31 cellular contexts compared by ENCODE assay signal in the genomic region with DNA sequence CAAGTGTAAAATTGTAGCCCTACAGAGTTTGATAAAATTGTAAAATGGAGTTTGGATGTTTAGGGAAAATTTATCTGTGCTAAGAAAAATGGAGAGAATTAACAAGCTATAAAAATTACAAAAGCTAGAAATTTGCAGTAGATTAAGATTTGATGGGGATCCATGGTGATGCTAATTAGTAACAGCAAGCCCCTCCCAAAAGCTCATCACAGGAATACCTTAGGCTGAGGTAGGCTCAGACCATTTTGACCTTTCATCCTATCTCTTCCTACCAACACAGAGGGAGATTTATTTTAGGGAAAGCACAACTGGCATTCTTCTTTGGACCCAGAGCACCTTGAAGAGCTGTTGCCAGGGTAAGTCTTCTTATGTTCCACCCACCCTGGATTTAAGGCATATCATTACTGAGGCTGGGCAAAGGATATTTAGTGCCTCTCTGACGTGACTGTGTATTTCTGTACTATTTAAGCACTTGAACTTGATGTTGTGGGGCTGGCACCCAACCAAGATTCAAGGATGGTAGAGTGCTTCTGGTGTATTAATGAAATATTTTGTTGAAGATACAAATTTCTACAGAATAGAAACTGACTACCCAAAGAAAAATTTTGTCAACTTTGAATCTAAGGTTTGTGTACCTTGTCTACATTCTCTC.
DNase-seq lines count a peak whose midpoint lies in the region; ATAC-seq, FAIRE-seq and TF ChIP-seq lines count a peak whose summit lies in the region.
"Had no signal": no experiment of that assay in that cellular context is flagged by ENCODE, and none has a peak within 500 bp of the region (broad histone marks: within the 10 kb centered on the region; RNA-seq: fewer than 3 reads in every experiment).

No MANE protein-coding gene starts in this region.

- H3K27me3 ChIP-seq in CD4-positive, CD25-positive, alpha-beta regulatory T cell (ENCODE audit: control insufficient read depth, insufficient read depth, low read length) = no peaks in the 10 kb centered on the region
- H3K27me3 ChIP-seq in HUES48 (ENCODE audit: control insufficient read depth, insufficient read depth, low read length) = no peaks in the 10 kb centered on the region
- H3K27me3 ChIP-seq in K562 (ENCODE audit: control insufficient read depth in 2 of 2, insufficient read depth in 2 of 2, low read length in 2 of 2) = no peaks in the 10 kb centered on the region
- no peaks in the 10 kb centered on the region for H3K27me3 ChIP-seq in iPS-20b (ENCODE audit: insufficient read depth, low read length)
- H3K27me3 ChIP-seq: adrenal gland, BE2C, tibial nerve had no signal

- H3K27me3 Mint-ChIP-seq in CD4-positive, CD25-positive, alpha-beta regulatory T cell = no peaks in the 10 kb centered on the region
- no peaks in the 10 kb centered on the region for H3K27me3 Mint-ChIP-seq in stimulated activated naive CD8-positive, alpha-beta T cell treated with anti-CD3 and anti-CD28 coated beads, Interleukin-15, amount 100 ng/mL, for 72 hours
- H3K27me3 Mint-ChIP-seq: CD8-positive, alpha-beta memory T cell; central memory CD8-positive, alpha-beta T cell; progenitor cell of endocrine pancreas; T-helper 17 cell had no signal

- no peak for DNase-seq in CD4-positive, CD25-positive, alpha-beta regulatory T cell
- DNase-seq in K562 (ENCODE audit: extremely low read depth in 1 of 4, low spot score in 3 of 4) (no peak), SIG-M5 treated with dmso at 0.1 percent for 504 hours (lab: John Stamatoyannopoulos, UW; ENCODE audit: unreplicated experiment) (no peak), foreskin fibroblast (no peak), NCI-H1417 (lab: John Stamatoyannopoulos, UW) (no peak)
- DNase-seq in stimulated activated naive CD8-positive, alpha-beta T cell treated with anti-CD3 and anti-CD28 coated beads, Interleukin-15, amount 100 ng/mL, for 72 hours = no peak
- DNase-seq: activated CD4-positive, alpha-beta T cell treated with anti-CD3 and anti-CD28 coated beads, Interleukin-2, amount 50 U/mL, for 48 hours; activated naive CD4-positive, alpha-beta T cell treated with anti-CD3 and anti-CD28 coated beads for 36 hours; adrenal gland; BE2C; CD8-positive, alpha-beta memory T cell; EL; left ventricle myocardium inferior; midbrain; natural killer cell; NCI-H1092 treated with DMSO at 0.1 percent for 48 hours; NCI-H1930; NCI-H524 treated with DMSO at 0.1 percent for 48 hours; NK-92 treated with Interleukin-12 subunit alpha and Interleukin-12 subunit beta, amount 100 ng/mL, for 24 hours; nucleus accumbens; PC-9; T-helper 17 cell had no signal

- no peaks in the 10 kb centered on the region for H3K4me1 ChIP-seq in CD4-positive, CD25-positive, alpha-beta regulatory T cell (ENCODE audit: control insufficient read depth, insufficient read depth, low read length, poor library complexity, severe bottlenecking)
- peaks cover 22% of the 10 kb centered on the region for H3K4me1 ChIP-seq in HUES48 (ENCODE audit: control insufficient read depth, insufficient read depth, low read length)
- no peaks in the 10 kb centered on the region for H3K4me1 ChIP-seq in K562 (replicated peaks in 1 of 2; ENCODE audit: control insufficient read depth in 2 of 2, insufficient read depth in 2 of 2, low read length in 2 of 2)
- H3K4me1 ChIP-seq in iPS-20b (ENCODE audit: insufficient read depth, low read length) = peaks cover 13% of the 10 kb centered on the region; the same call in 1 of the 2 replicates
- H3K4me1 ChIP-seq: BE2C, tibial nerve had no signal

- H3K9me3 ChIP-seq in CD4-positive, CD25-positive, alpha-beta regulatory T cell (ENCODE audit: control insufficient read depth in 2 of 2, low read length in 2 of 2) = no peaks in the 10 kb centered on the region
- H3K9me3 ChIP-seq in HUES48 (ENCODE audit: control insufficient read depth, insufficient read depth, low read length) (no peaks in the 10 kb centered on the region), K562 (replicated peaks; ENCODE audit: control insufficient read depth, insufficient read depth, low read depth, low read length) (no peaks in the 10 kb centered on the region), iPS-20b (ENCODE audit: insufficient read depth, low read depth, low read length) (no peaks in the 10 kb centered on the region)
- H3K9me3 ChIP-seq: adrenal gland, BE2C, left ventricle myocardium inferior, tibial nerve had no signal

- H3K4me1 Mint-ChIP-seq in CD4-positive, CD25-positive, alpha-beta regulatory T cell = peaks cover 0 to 28% (median 10%) of the 10 kb centered on the region in 4 donors
- H3K4me1 Mint-ChIP-seq in stimulated activated naive CD8-positive, alpha-beta T cell treated with anti-CD3 and anti-CD28 coated beads, Interleukin-15, amount 100 ng/mL, for 72 hours = no peaks in the 10 kb centered on the region
- H3K4me1 Mint-ChIP-seq: central memory CD8-positive, alpha-beta T cell; natural killer cell had no signal

- no peak for FAIRE-seq in K562 (lab: Jason Lieb, UNC)
- FAIRE-seq: GM12892, islet of Langerhans, TTC549 had no signal

- H3K36me3 Mint-ChIP-seq in CD4-positive, CD25-positive, alpha-beta regulatory T cell = no peaks in the 10 kb centered on the region
- H3K36me3 Mint-ChIP-seq: natural killer cell had no signal

- no peak overlapping the region for H3K4me3 Mint-ChIP-seq in CD4-positive, CD25-positive, alpha-beta regulatory T cell
- no peak overlapping the region for H3K4me3 Mint-ChIP-seq in stimulated activated naive CD8-positive, alpha-beta T cell treated with anti-CD3 and anti-CD28 coated beads, Interleukin-15, amount 100 ng/mL, for 72 hours
- H3K4me3 Mint-ChIP-seq: activated naive CD4-positive, alpha-beta T cell treated with anti-CD3 and anti-CD28 coated beads for 36 hours; CD8-positive, alpha-beta memory T cell; central memory CD8-positive, alpha-beta T cell; natural killer cell; T-helper 17 cell had no signal

- CTCF ChIA-PET in K562 (lab: Yijun Ruan, JAX; ENCODE audit: low intra/inter-chr PET ratio) = no interaction called here

- WGBS in K562 (ENCODE audit: insufficient coverage, low coverage, missing lambda C conversion rate) = 82% methylated on average over 1 of the region's 1 CpG

- H3K27ac ChIP-seq in CD4-positive, CD25-positive, alpha-beta regulatory T cell (ENCODE audit: insufficient read depth, low read length, poor library complexity, severe bottlenecking) = no peak overlapping the region
- H3K27ac ChIP-seq in HUES48 (ENCODE audit: low read depth, low read length) (peak overlapping the region; percentile 70), K562 (ENCODE audit: extremely low read depth, low read depth, low read length) (no peak overlapping the region), iPS-20b (ENCODE audit: low read length) (peak overlapping the region; percentile 54)
- H3K27ac ChIP-seq: adrenal gland, left ventricle myocardium inferior, PC-9, tibial nerve had no signal

- H3K4me3 ChIP-seq in CD4-positive, CD25-positive, alpha-beta regulatory T cell (ENCODE audit: low read depth, low read length) = no peak overlapping the region
- H3K4me3 ChIP-seq in HUES48 (ENCODE audit: low read depth, low read length) (peak overlapping the region; percentile 84), K562 (no peak overlapping the region), iPS-20b (ENCODE audit: low read length) (peak overlapping the region; percentile 75), foreskin fibroblast (ENCODE audit: low read depth in 1 of 2, low read length in 2 of 2) (no peak overlapping the region)
- H3K4me3 ChIP-seq: adrenal gland, left ventricle myocardium inferior, PC-9, tibial nerve had no signal

- H3K27ac Mint-ChIP-seq in CD4-positive, CD25-positive, alpha-beta regulatory T cell = peak overlapping the region in 2 of 3 donors; percentile 33 to 67
- H3K27ac Mint-ChIP-seq in stimulated activated naive CD8-positive, alpha-beta T cell treated with anti-CD3 and anti-CD28 coated beads, Interleukin-15, amount 100 ng/mL, for 72 hours = no peak overlapping the region
- H3K27ac Mint-ChIP-seq: activated naive CD4-positive, alpha-beta T cell treated with anti-CD3 and anti-CD28 coated beads for 36 hours; CD8-positive, alpha-beta memory T cell; natural killer cell; progenitor cell of endocrine pancreas; T-helper 17 cell had no signal

- TF ChIP-seq EP300 in K562 (IDR thresholded peaks at IDR 0.05; ENCODE audit: low read length) = no peak

- H3K4me2 ChIP-seq in K562 (ENCODE audit: insufficient read depth, low read length) = no peak overlapping the region
- H3K4me2 ChIP-seq: PC-9 had no signal

- no peaks in the 10 kb centered on the region for H3K9me3 Mint-ChIP-seq in CD4-positive, CD25-positive, alpha-beta regulatory T cell
- no peaks in the 10 kb centered on the region for H3K9me3 Mint-ChIP-seq in stimulated activated naive CD8-positive, alpha-beta T cell treated with anti-CD3 and anti-CD28 coated beads, Interleukin-15, amount 100 ng/mL, for 72 hours
- H3K9me3 Mint-ChIP-seq: activated naive CD4-positive, alpha-beta T cell treated with anti-CD3 and anti-CD28 coated beads for 36 hours; CD8-positive, alpha-beta memory T cell; central memory CD8-positive, alpha-beta T cell; natural killer cell had no signal

- H3K36me3 ChIP-seq in CD4-positive, CD25-positive, alpha-beta regulatory T cell (ENCODE audit: control insufficient read depth, insufficient read depth, low read length) = no peaks in the 10 kb centered on the region
- H3K36me3 ChIP-seq in HUES48 (ENCODE audit: control insufficient read depth, insufficient read depth, low read length) (peaks cover 3% of the 10 kb centered on the region; the same call in 1 of the 2 replicates), K562 (ENCODE audit: control insufficient read depth, insufficient read depth, low read length) (no peaks in the 10 kb centered on the region), iPS-20b (ENCODE audit: insufficient read depth, low read depth, low read length) (no peaks in the 10 kb centered on the region)
- H3K36me3 ChIP-seq: adrenal gland, BE2C, left ventricle myocardium inferior, tibial nerve had no signal

- POLR2A ChIA-PET in K562 (lab: Yijun Ruan, JAX) = interaction anchor here (1.2 kb wide), 1 partner anchor 22 kb away, joined by 3 read pairs; no protein-coding TSS in a partner anchor

- H3K9ac ChIP-seq in HUES48 (ENCODE audit: low read depth, low read length) (peak overlapping the region; percentile 67), K562 (ENCODE audit: insufficient read depth in 1 of 2, low read depth in 2 of 2, low read length in 2 of 2) (no peak overlapping the region), iPS-20b (ENCODE audit: low read depth, low read length) (peak overlapping the region; percentile 71; the same call in 1 of the 2 replicates)

- intact Hi-C loops in K562 (cut with micrococcal nuclease) = no loop called here

- TF ChIP-seq POLR2A in K562 (conservative IDR thresholded peaks at IDR 0.05) = no peak

- peak overlapping the region; percentile 32; the same call in 1 of the 2 replicates for H2AFZ ChIP-seq in K562 (ENCODE audit: low read depth, low read length)
- H2AFZ ChIP-seq: PC-9 had no signal

- no peak for ATAC-seq in CD4-positive, CD25-positive, alpha-beta regulatory T cell (ENCODE audit: low read depth in 2 of 2)
- no peak for ATAC-seq in K562
- no peak for ATAC-seq in stimulated activated naive CD8-positive, alpha-beta T cell treated with anti-CD3 and anti-CD28 coated beads, Interleukin-15, amount 100 ng/mL, for 72 hours
- ATAC-seq: natural killer cell, sciatic nerve, T-helper 17 cell had no signal

- BruUV-seq in K562 (replicated peaks; lab: Mats Ljungman, UMichigan) = no TSS peak

- no peaks in the 10 kb centered on the region for H3K9me1 ChIP-seq in K562 (ENCODE audit: control insufficient read depth, insufficient read depth, low read length)

- no peak for TF ChIP-seq RAD21 in K562 (CRISPR knock-in tag; conservative IDR thresholded peaks at IDR 0.05 in 1 of 2, IDR thresholded peaks at IDR 0.05 in 1 of 2)

- no peaks in the 10 kb centered on the region for H3K79me2 ChIP-seq in K562 (ENCODE audit: control insufficient read depth, insufficient read depth, low read length)

- in situ Hi-C loops in K562 (cut with MboI) = no loop called here

- H4K20me1 ChIP-seq in K562 (replicated peaks; ENCODE audit: control insufficient read depth, insufficient read depth, low read length) = no peaks in the 10 kb centered on the region

- TF ChIP-seq CTCF in K562 (IDR thresholded peaks at IDR 0.05 in 2 of 3, conservative IDR thresholded peaks at IDR 0.05 in 1 of 3; ENCODE audit: insufficient read depth in 2 of 3, low read depth in 1 of 3, low read length in 3 of 3) (no peak), foreskin fibroblast (IDR thresholded peaks at IDR 0.05; ENCODE audit: low read depth, low read length) (no peak)

Comparison
In these comparisons a context has a peak if more than half of its experiments do, and no peak if none do; other contexts are left out.
1. H3K27ac ChIP-seq: peak in HUES48 (single experiment) and iPS-20b (single experiment); none in CD4-positive, CD25-positive, alpha-beta regulatory T cell (single experiment) and K562 (single experiment).
2. H3K4me3 ChIP-seq: peak in HUES48 (single experiment) and iPS-20b (single experiment); none in CD4-positive, CD25-positive, alpha-beta regulatory T cell (single experiment), K562 (single experiment) and foreskin fibroblast (0 of 2).
3. H3K27ac Mint-ChIP-seq: peak in CD4-positive, CD25-positive, alpha-beta regulatory T cell (2 of 3); none in stimulated activated naive CD8-positive, alpha-beta T cell treated with anti-CD3 and anti-CD28 coated beads, Interleukin-15, amount 100 ng/mL, for 72 hours (0 of 2).
4. H3K9ac ChIP-seq: peak in HUES48 (single experiment) and iPS-20b (single experiment); none in K562 (0 of 2).